20 cellular contexts compared by ENCODE assay signal in genomic region chr7:450741-451140, GRCh38.
DNase-seq lines count a peak whose midpoint lies in the region; ATAC-seq and TF ChIP-seq lines count a peak whose summit lies in the region.
"Had no signal": no experiment of that assay in that cellular context is flagged by ENCODE, and none has a peak within 500 bp of the region (broad histone marks: within the 10 kb centered on the region; RNA-seq: fewer than 3 reads in every experiment).

No MANE protein-coding gene starts in this region.

- H3K9me3 ChIP-seq in Loucy (ENCODE audit: insufficient read depth, low read depth, low read length) = no peaks in the 10 kb centered on the region
- H3K9me3 ChIP-seq: HAP-1 had no signal

- peak overlapping the region; percentile 12 for H3K4me3 Mint-ChIP-seq in activated T-cell treated with anti-CD3 and anti-CD28 coated beads, Interleukin-2, amount 50 U/mL, for 24 hours
- no peak overlapping the region for H3K4me3 Mint-ChIP-seq in chondrocyte (ENCODE audit: unreplicated experiment)
- no peak overlapping the region for H3K4me3 Mint-ChIP-seq in stimulated activated memory B cell treated with anti-CD40 and anti-IgM and Interleukin-4, amounts not matched to agents 10 μg/mL and 1 μg/mL and 100 μg/mL, for 72 hours
- H3K4me3 Mint-ChIP-seq: CD4-positive, alpha-beta T cell had no signal

- no peaks in the 10 kb centered on the region for H3K9me3 Mint-ChIP-seq in activated T-cell treated with anti-CD3 and anti-CD28 coated beads, Interleukin-2, amount 50 U/mL, for 24 hours
- H3K9me3 Mint-ChIP-seq in chondrocyte (ENCODE audit: low read depth) = no peaks in the 10 kb centered on the region
- no peaks in the 10 kb centered on the region for H3K9me3 Mint-ChIP-seq in stimulated activated memory B cell treated with anti-CD40 and anti-IgM and Interleukin-4, amounts not matched to agents 10 μg/mL and 1 μg/mL and 100 μg/mL, for 72 hours
- H3K9me3 Mint-ChIP-seq: CD4-positive, alpha-beta T cell had no signal

- no peaks in the 10 kb centered on the region for H3K36me3 Mint-ChIP-seq in activated T-cell treated with anti-CD3 and anti-CD28 coated beads, Interleukin-2, amount 50 U/mL, for 24 hours (ENCODE audit: low read depth)
- no peaks in the 10 kb centered on the region for H3K36me3 Mint-ChIP-seq in chondrocyte (ENCODE audit: low read depth)
- H3K36me3 Mint-ChIP-seq in stimulated activated memory B cell treated with anti-CD40 and anti-IgM and Interleukin-4, amounts not matched to agents 10 μg/mL and 1 μg/mL and 100 μg/mL, for 72 hours = no peaks in the 10 kb centered on the region

- no peaks in the 10 kb centered on the region for H3K36me3 ChIP-seq in Loucy (ENCODE audit: insufficient read depth, low read length)
- H3K36me3 ChIP-seq: brain microvascular endothelial cell, HAP-1 had no signal

- H3K27ac Mint-ChIP-seq in activated T-cell treated with anti-CD3 and anti-CD28 coated beads, Interleukin-2, amount 50 U/mL, for 24 hours = peak overlapping the region; percentile 32
- H3K27ac Mint-ChIP-seq in chondrocyte (ENCODE audit: unreplicated experiment) = no peak overlapping the region
- H3K27ac Mint-ChIP-seq in stimulated activated memory B cell treated with anti-CD40 and anti-IgM and Interleukin-4, amounts not matched to agents 10 μg/mL and 1 μg/mL and 100 μg/mL, for 72 hours = peak overlapping the region; percentile 13
- H3K27ac Mint-ChIP-seq: CD4-positive, alpha-beta T cell had no signal

- H3K4me3 ChIP-seq in Loucy (ENCODE audit: low read length, poor library complexity, severe bottlenecking) = no peak overlapping the region
- H3K4me3 ChIP-seq: HAP-1 had no signal

- H4K20me1 ChIP-seq in Loucy (ENCODE audit: insufficient read depth, low read length, poor library complexity, severe bottlenecking) = no peaks in the 10 kb centered on the region

- no peaks in the 10 kb centered on the region for H3K79me2 ChIP-seq in Loucy (ENCODE audit: insufficient read depth, low read length)

- H3K9me2 ChIP-seq in Loucy (replicated peaks; ENCODE audit: low read depth, low read length) = no peaks in the 10 kb centered on the region

- peaks cover 5% of the 10 kb centered on the region for H3K4me1 ChIP-seq in Loucy (ENCODE audit: insufficient read depth, low read length, poor library complexity, severe bottlenecking)
- H3K4me1 ChIP-seq: HAP-1 had no signal

- no peaks in the 10 kb centered on the region for H3F3A ChIP-seq in Loucy (ENCODE audit: low read depth)

- TF ChIP-seq CTCF in Loucy (conservative IDR thresholded peaks at IDR 0.05; ENCODE audit: low read length) (no peak), chondrocyte (IDR thresholded peaks at IDR 0.05) (no peak)

- peak overlapping the region; percentile 8 for H3K4me2 ChIP-seq in Loucy (ENCODE audit: low read depth, low read length, poor library complexity, severe bottlenecking)

- peak; percentile 52 for DNase-seq in activated T-cell treated with anti-CD3 and anti-CD28 coated beads, Interleukin-2, amount 50 U/mL, for 24 hours
- DNase-seq in activated T-cell treated with anti-CD3 and anti-CD28 coated beads, Interleukin-2, amount 50 U/mL, for 1 hour = no peak
- DNase-seq in chondrocyte (ENCODE audit: low spot score) (peak; percentile 78), SIG-M5 treated with dmso at 0.1 percent for 504 hours (lab: John Stamatoyannopoulos, UW; ENCODE audit: unreplicated experiment) (no peak)
- no peak for DNase-seq in activated effector memory CD4-positive, alpha-beta T cell treated with anti-CD3 and anti-CD28 coated beads, Interleukin-2, amount 50 U/mL, for 16 hours
- DNase-seq: activated gamma-delta T cell treated with Interleukin-2 at 50 U/mL for 16 hours; brain microvascular endothelial cell; CD4-positive, alpha-beta T cell; cortex of kidney; foreskin fibroblast; hypothalamus; IMR-90; midbrain; MM.1S; NCI-H1694 had no signal

- ATAC-seq in stimulated activated memory B cell treated with anti-CD40 and anti-IgM and Interleukin-4, amounts not matched to agents 10 μg/mL and 1 μg/mL and 100 μg/mL, for 72 hours = no peak
- ATAC-seq in GM21381 (IDR thresholded peaks at IDR 0.05; ENCODE audit: unreplicated experiment) = no peak
- ATAC-seq: SK-N-SH treated with all-trans-retinoic acid at 6 μM for 48 hours had no signal

- H2AFZ ChIP-seq in Loucy (ENCODE audit: low read length) = no peak overlapping the region

- peaks cover 18% of the 10 kb centered on the region for H3K4me1 Mint-ChIP-seq in activated T-cell treated with anti-CD3 and anti-CD28 coated beads, Interleukin-2, amount 50 U/mL, for 24 hours (ENCODE audit: low read depth)
- H3K4me1 Mint-ChIP-seq in chondrocyte (ENCODE audit: low read depth) = peaks cover 31% of the 10 kb centered on the region
- peaks cover 21% of the 10 kb centered on the region for H3K4me1 Mint-ChIP-seq in stimulated activated memory B cell treated with anti-CD40 and anti-IgM and Interleukin-4, amounts not matched to agents 10 μg/mL and 1 μg/mL and 100 μg/mL, for 72 hours

- H3K9ac ChIP-seq in Loucy (ENCODE audit: low read depth, low read length, poor library complexity, severe bottlenecking) = no peak overlapping the region

- H3K27me3 ChIP-seq in Loucy (ENCODE audit: insufficient read depth, low read length, poor library complexity, severe bottlenecking) = no peaks in the 10 kb centered on the region
- H3K27me3 ChIP-seq: brain microvascular endothelial cell had no signal

- H3K27me3 Mint-ChIP-seq in activated T-cell treated with anti-CD3 and anti-CD28 coated beads, Interleukin-2, amount 50 U/mL, for 24 hours = peaks cover 17% of the 10 kb centered on the region
- peaks cover 4% of the 10 kb centered on the region for H3K27me3 Mint-ChIP-seq in chondrocyte (ENCODE audit: low read depth)
- H3K27me3 Mint-ChIP-seq in stimulated activated memory B cell treated with anti-CD40 and anti-IgM and Interleukin-4, amounts not matched to agents 10 μg/mL and 1 μg/mL and 100 μg/mL, for 72 hours = peaks cover 44% of the 10 kb centered on the region

Comparison
In these comparisons a context has a peak if more than half of its experiments do, and no peak if none do; other contexts are left out.
1. DNase-seq: peak in activated T-cell treated with anti-CD3 and anti-CD28 coated beads, Interleukin-2, amount 50 U/mL, for 24 hours (single experiment) and chondrocyte (single experiment); none in activated T-cell treated with anti-CD3 and anti-CD28 coated beads, Interleukin-2, amount 50 U/mL, for 1 hour (single experiment), activated effector memory CD4-positive, alpha-beta T cell treated with anti-CD3 and anti-CD28 coated beads, Interleukin-2, amount 50 U/mL, for 16 hours (single experiment) and SIG-M5 treated with dmso at 0.1 percent for 504 hours (single experiment).